In genomic region chr16:787261-787966, GRCh38 we compare ENCODE assay signal across 9 cellular contexts. TPM values are rescaled to one million over a fixed set of nuclear protein-coding genes. Genes with fewer than 3 reads are reported as not detected.
DNase-seq lines count a peak whose midpoint lies in the region; ATAC-seq, FAIRE-seq and TF ChIP-seq lines count a peak whose summit lies in the region.
"Had no signal": no experiment of that assay in that cellular context is flagged by ENCODE, and none has a peak within 500 bp of the region (broad histone marks: within the 10 kb centered on the region; RNA-seq: fewer than 3 reads in every experiment).

No MANE protein-coding gene starts in this region.

- WGBS in pancreas, 2 donors: 25 to 28% methylated on average over 47 to 48 of the region's 48 CpGs

- H3K27me3 ChIP-seq in GM06990 (replicated peaks; ENCODE audit: control insufficient read depth, insufficient read depth, low read length) (no peaks in the 10 kb centered on the region), endocrine pancreas (ENCODE audit: control insufficient read depth, insufficient read depth, low read length) (peaks cover 6% of the 10 kb centered on the region), pancreas (no peaks in the 10 kb centered on the region)

- peak overlapping the region; percentile 84 for H3K9ac ChIP-seq in endocrine pancreas (ENCODE audit: control insufficient read depth, insufficient read depth, low read length)

- TF ChIP-seq CTCF in GM06990 (IDR thresholded peaks at IDR 0.05; ENCODE audit: insufficient read depth, low read length, poor library complexity, severe bottlenecking): no peak
- no peak for TF ChIP-seq CTCF in NB4 (IDR thresholded peaks at IDR 0.05; ENCODE audit: low read depth, low read length)
- no peak for TF ChIP-seq CTCF in pancreas (IDR thresholded peaks at IDR 0.05)

- no peaks in the 10 kb centered on the region for H3K9me3 ChIP-seq in endocrine pancreas (ENCODE audit: control insufficient read depth, low read length)
- H3K9me3 ChIP-seq in pancreas: no peaks in the 10 kb centered on the region

- DNase-seq in GM06990 (ENCODE audit: extremely low read depth, insufficient read length) (no peak), NB4 (ENCODE audit: low read depth) (no peak), pancreas (no peak), erythroblast (lab: John Stamatoyannopoulos, UW) (no peak), NCI-H524 (lab: John Stamatoyannopoulos, UW) (no peak)

- H3K27ac ChIP-seq in pancreas: no peak overlapping the region

- no peak for FAIRE-seq in pancreas (lab: Jason Lieb, UNC)

- H3K36me3 ChIP-seq in GM06990 (ENCODE audit: control insufficient read depth, insufficient read depth, low read length): peaks cover 17% of the 10 kb centered on the region
- H3K36me3 ChIP-seq in endocrine pancreas (ENCODE audit: control insufficient read depth, insufficient read depth, low read length): no peaks in the 10 kb centered on the region
- no peaks in the 10 kb centered on the region for H3K36me3 ChIP-seq in pancreas

- H3K4me1 ChIP-seq in endocrine pancreas (ENCODE audit: control insufficient read depth, insufficient read depth, low read length) (no peaks in the 10 kb centered on the region), pancreas (peaks cover 0 to 13% (median 6%) of the 10 kb centered on the region in 3 donors)

- intact Hi-C loops in pancreas (cut with DNase I): loop anchor here in 2 of 3 donors (2.0 to 10.0 kb wide), 2 partner anchors 73 to 83 kb away; partner anchors contain the start of genes FBXL16 (in 1 of the 2) and METRN (in 1 of the 2)

- ATAC-seq in pancreas (no peak), GM18861 (IDR thresholded peaks at IDR 0.05; ENCODE audit: unreplicated experiment) (no peak), GM19463 (IDR thresholded peaks at IDR 0.05; ENCODE audit: unreplicated experiment) (no peak)

- peak overlapping the region; percentile 99 for H3K4me3 ChIP-seq in GM06990 (replicated peaks; ENCODE audit: low read depth, low read length)
- peak overlapping the region; percentile 75 for H3K4me3 ChIP-seq in NB4 (ENCODE audit: low read depth, low read length)
- H3K4me3 ChIP-seq in endocrine pancreas (ENCODE audit: control insufficient read depth, insufficient read depth, low read length): no peak overlapping the region
- peak overlapping the region; percentile 71 to 96 (median 93) for H3K4me3 ChIP-seq in pancreas

- TF ChIP-seq POLR2A in NB4 (IDR thresholded peaks at IDR 0.05; ENCODE audit: extremely low read depth, insufficient read length) (no peak), erythroblast (IDR thresholded peaks at IDR 0.05; ENCODE audit: low read length) (no peak)

RNA-seq across cellular contexts. Expression of gene RPUSD1, which starts 0.8 kb away (rescaled TPM):
- 10 to 100 TPM in 2 of 6 donors, 1 to 10 TPM in 4; 6.2 to 11.1 (median 8.6) TPM for total RNA-seq in pancreas
- polyA plus RNA-seq in pancreas: 10 to 100 TPM; 17.7 to 21.1 TPM

RNA-seq across cellular contexts. Expression of gene CHTF18, which starts 1.0 kb away (rescaled TPM):
- total RNA-seq in pancreas: 10 to 100 TPM in 1 of 6 donors, 1 to 10 TPM in 5; 5.4 to 11.0 (median 6.5) TPM
- polyA plus RNA-seq in pancreas: 10 to 100 TPM; 30.4 to 61.6 TPM

RNA-seq across cellular contexts. Expression of gene GNG13, which starts 13.1 kb away (rescaled TPM):
- not detected for total RNA-seq in pancreas
- not detected for polyA plus RNA-seq in pancreas
- total RNA-seq: myocyte had no signal

RNA-seq across cellular contexts. Expression of gene MSLN, which starts 26.9 kb away (rescaled TPM):
- 1 to 10 TPM in 2 of 6 donors, under 1 TPM in 3, not detected in 1; 0.35 to 2.4 (median 0.90) TPM for total RNA-seq in pancreas
- polyA plus RNA-seq in pancreas: 1 to 10 TPM in 1 of 2 donors, under 1 TPM in 1; 0.96 to 4.6 TPM
- total RNA-seq: myocyte had no signal

RNA-seq across cellular contexts. Expression of gene CIAO3, which starts 46.6 kb away (rescaled TPM):
- 10 to 100 TPM; 11.1 to 25.4 (median 14.1) TPM for total RNA-seq in pancreas
- polyA plus RNA-seq in pancreas: 10 to 100 TPM; 40.2 to 72.9 TPM
